Comparison of ENCODE assay signal across 9 cellular contexts in genomic region chr10:47024399-47025252, GRCh38.
DNase-seq lines count a peak whose midpoint lies in the region; ATAC-seq, FAIRE-seq and TF ChIP-seq lines count a peak whose summit lies in the region.
"Had no signal": no experiment of that assay in that cellular context is flagged by ENCODE, and none has a peak within 500 bp of the region (broad histone marks: within the 10 kb centered on the region; RNA-seq: fewer than 3 reads in every experiment).

No MANE protein-coding gene starts in this region.

- peaks cover 8% of the 10 kb centered on the region for H3K4me1 Mint-ChIP-seq in type B pancreatic cell (ENCODE audit: unreplicated experiment)

- H3K27me3 ChIP-seq in Peyer's patch (no peaks in the 10 kb centered on the region), pancreas (no peaks in the 10 kb centered on the region)

- no peaks in the 10 kb centered on the region for H3K4me1 ChIP-seq in Peyer's patch
- no peaks in the 10 kb centered on the region for H3K4me1 ChIP-seq in pancreas

- TF ChIP-seq CTCF in Peyer's patch (IDR thresholded peaks at IDR 0.05) (peak in 5 of 6 experiments; percentile 65 to 82 (median 75)), pancreas (IDR thresholded peaks at IDR 0.05) (peak; percentile 52 to 80 (median 71)), type B pancreatic cell (conservative IDR thresholded peaks at IDR 0.05) (peak; percentile 94)

- no peaks in the 10 kb centered on the region for H3K9me3 ChIP-seq in Peyer's patch
- H3K9me3 ChIP-seq in pancreas: no peaks in the 10 kb centered on the region

- no peak overlapping the region for H3K4me3 ChIP-seq in Peyer's patch
- no peak overlapping the region for H3K4me3 ChIP-seq in pancreas

- intact Hi-C loops in pancreas (cut with DNase I): loop anchor here in 2 of 3 donors (5.0 to 10.0 kb wide), 2 partner anchors 290 to 313 kb away; no protein-coding TSS in a partner anchor

- DNase-seq in NCI-H1436 (lab: John Stamatoyannopoulos, UW): peak; percentile 43
- DNase-seq in NCI-H1436 treated with DMSO at 0.1 percent for 48 hours (lab: John Stamatoyannopoulos, UW): no peak
- DNase-seq in Peyer's patch: peak; percentile 58 to 83 (median 70)
- peak; percentile 32 for DNase-seq in activated T-helper 9 cell treated with anti-CD3 and anti-CD28 coated beads, Interleukin-2, amount 50 U/mL, for 16 hours (ENCODE audit: low read depth)
- DNase-seq in foreskin melanocyte: peak; percentile 8
- peak; percentile 49 to 87 (median 76) for DNase-seq in pancreas
- peak; percentile 77 for DNase-seq in type B pancreatic cell (ENCODE audit: extremely low spot score, unreplicated experiment)

- no peak overlapping the region for H3K4me3 Mint-ChIP-seq in type B pancreatic cell

- H3K36me3 Mint-ChIP-seq in type B pancreatic cell: no peaks in the 10 kb centered on the region

- no peak overlapping the region for H3K27ac ChIP-seq in Peyer's patch
- H3K27ac ChIP-seq in pancreas: no peak overlapping the region

- H3K9me3 Mint-ChIP-seq in type B pancreatic cell: no peaks in the 10 kb centered on the region

- no peaks in the 10 kb centered on the region for H3K36me3 ChIP-seq in Peyer's patch
- no peaks in the 10 kb centered on the region for H3K36me3 ChIP-seq in pancreas

- TF ChIP-seq POLR2A in Peyer's patch (IDR thresholded peaks at IDR 0.05): no peak

- peak overlapping the region; percentile 13 for H3K27ac Mint-ChIP-seq in type B pancreatic cell

- H3K27me3 Mint-ChIP-seq in type B pancreatic cell: peaks cover 4% of the 10 kb centered on the region

- 13 to 18% methylated on average over 9 of the region's 9 CpGs for WGBS in pancreas, 2 donors

- FAIRE-seq in pancreas (lab: Jason Lieb, UNC): no peak
- FAIRE-seq: islet of Langerhans had no signal

- ATAC-seq in HG03135 (IDR thresholded peaks at IDR 0.05; ENCODE audit: unreplicated experiment) (peak; percentile 62), pancreas (peak; percentile 89 to 96 (median 92))
